Comparison of ENCODE assay signal across 12 cellular contexts in the genomic region with DNA sequence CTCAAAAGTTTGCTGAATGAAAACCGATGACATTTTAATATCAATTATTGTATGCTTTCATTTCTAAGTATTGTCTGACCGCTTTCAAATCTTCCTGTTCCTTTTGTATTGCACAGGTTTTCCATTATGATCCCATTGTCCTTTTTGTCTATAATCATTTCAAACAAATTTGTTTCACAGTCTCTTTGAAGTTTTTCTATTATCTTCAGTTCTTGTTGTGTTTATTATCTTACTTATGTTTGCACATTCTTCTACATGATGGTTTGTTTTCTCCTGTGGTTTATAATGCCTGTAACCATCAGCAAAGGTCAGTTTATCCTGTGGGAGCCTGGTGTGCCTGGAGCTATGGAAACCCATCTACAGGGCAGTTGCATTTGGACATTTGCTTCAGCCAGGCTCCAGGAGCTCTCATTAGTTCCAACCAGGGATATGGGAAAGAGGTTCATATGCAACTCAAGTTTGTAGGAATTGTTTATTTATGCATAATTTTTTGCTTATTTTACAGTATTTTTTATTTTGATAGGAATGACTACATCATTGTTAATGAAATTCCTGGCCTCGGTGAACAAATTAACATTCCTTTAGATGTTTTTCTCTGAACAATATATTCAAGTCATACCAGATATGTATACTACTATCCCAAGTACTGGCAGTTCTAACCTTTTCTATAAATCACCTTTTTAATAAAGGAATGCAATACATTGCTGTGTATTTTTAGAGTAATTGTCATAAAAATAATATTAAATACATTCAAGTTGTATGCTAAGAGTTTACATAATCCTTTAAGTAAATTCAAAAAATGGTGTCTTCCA.
"Had no signal": no experiment of that assay in that cellular context is flagged by ENCODE, and none has a peak within 500 bp of the region (broad histone marks: within the 10 kb centered on the region; RNA-seq: fewer than 3 reads in every experiment).

No MANE protein-coding gene starts in this region.

- H3K4me3 ChIP-seq: breast epithelium, dorsolateral prefrontal cortex, heart left ventricle, left ventricle myocardium inferior, psoas muscle, upper lobe of left lung had no signal

- H3K9me3 ChIP-seq: breast epithelium, left ventricle myocardium inferior, psoas muscle, upper lobe of left lung had no signal

- DNase-seq: activated effector memory CD4-positive, alpha-beta T cell treated with anti-CD3 and anti-CD28 coated beads, Interleukin-2, amount 50 U/mL, for 16 hours; activated T-cell treated with anti-CD3 and anti-CD28 coated beads, Interleukin-2, amount 50 U/mL, for 24 hours; dorsolateral prefrontal cortex; heart left ventricle; left ventricle myocardium inferior; occipital lobe; psoas muscle; stimulated activated CD4-positive, alpha-beta T cell treated with anti-CD3 and anti-CD28 coated beads, Interleukin-12 subunit alpha, Interleukin-12 subunit beta, amount 100 ng/mL, for 4 hours; stimulated activated naive CD4-positive, alpha-beta T cell treated with Interleukin-2 at 50 U/mL for 16 hours; T-helper 2 cell; upper lobe of left lung had no signal

- H3K27me3 ChIP-seq: breast epithelium, dorsolateral prefrontal cortex, heart left ventricle, upper lobe of left lung had no signal

- H3K27ac ChIP-seq: breast epithelium, dorsolateral prefrontal cortex, heart left ventricle, left ventricle myocardium inferior, psoas muscle, upper lobe of left lung had no signal

- H3K4me1 ChIP-seq: breast epithelium had no signal

- H3K36me3 ChIP-seq: breast epithelium, heart left ventricle, left ventricle myocardium inferior, upper lobe of left lung had no signal
